Comparison of ENCODE assay signal across 8 cellular contexts in genomic region chr16:68022728-68023537, GRCh38. TPM values are rescaled to one million over a fixed set of nuclear protein-coding genes. Genes with fewer than 3 reads are reported as not detected.
DNase-seq lines count a peak whose midpoint lies in the region; ATAC-seq and TF ChIP-seq lines count a peak whose summit lies in the region.

TSS of gene DDX28 (minus strand) at chr16:68023232. CDS start at chr16:68023202, 30 bp downstream.
TSS of gene DUS2 (plus strand) at chr16:68023284. CDS start at chr16:68038024, 14,740 bp downstream.

- H3K4me3 ChIP-seq in AG04450 (ENCODE audit: low read depth, low read length) (peak within 1 kb of the TSS; percentile 98), cardiac fibroblast (replicated peaks in 1 of 2; ENCODE audit: low read depth in 2 of 2, low read length in 2 of 2) (peak within 1 kb of the TSS; percentile 80 to 93)

- TF ChIP-seq CTCF in AG04450 (IDR thresholded peaks at IDR 0.05; ENCODE audit: low read depth, low read length) (no peak), cardiac fibroblast (IDR thresholded peaks at IDR 0.05; ENCODE audit: low read depth, low read length) (no peak)

- CTCF ChIA-PET in AG04450 (lab: Charles Lee) = interaction anchor here (0.6 to 1.4 kb wide), 3 partner anchors 18 to 466 kb away, joined by 3 to 11 read pairs (median 3); no protein-coding TSS in a partner anchor

- no peaks in the 10 kb centered on the region for H3K27me3 ChIP-seq in AG04450 (ENCODE audit: control insufficient read depth, insufficient read depth, low read length)

- peak within 1 kb of the TSS; percentile 65 for H3K27ac ChIP-seq in AG04450 (ENCODE audit: low read depth, low read length)

- no peaks in the 10 kb centered on the region; the same call in 1 of the 2 replicates for H3K9me3 ChIP-seq in AG04450 (ENCODE audit: control insufficient read depth, insufficient read depth, low read length)

- ATAC-seq in GM18873 (IDR thresholded peaks at IDR 0.05; ENCODE audit: low FRiP score, unreplicated experiment) = peak; percentile 66
- ATAC-seq in HG03175 (IDR thresholded peaks at IDR 0.05; ENCODE audit: unreplicated experiment) = peak; percentile 87

- DNase-seq in AG04450 (ENCODE audit: low read depth, low spot score) (peak; percentile 79), NCI-H446 (lab: John Stamatoyannopoulos, UW) (peak; percentile 34 to 82), cardiac fibroblast (ENCODE audit: low read depth in 2 of 2) (peak; percentile 92 to 95), inferior parietal cortex (ENCODE audit: extremely low spot score) (peak; percentile 96), smooth muscle cell of the brain vasculature (ENCODE audit: low read depth, low spot score) (peak; percentile 86)
- DNase-seq in activated CD4-positive, CD25-positive, alpha-beta regulatory T cell (lab: John Stamatoyannopoulos, UW) = peak; percentile 82 to 86 (median 86)

- POLR2A ChIA-PET in AG04450 (lab: Yijun Ruan, JAX) = interaction anchor here (0.6 to 1.8 kb wide), 9 partner anchors 9 to 63 kb away, joined by 3 to 9 read pairs (median 4); partner anchors contain the start of genes DPEP3 and NFATC3

RNA-seq across cellular contexts. Expression of gene DDX28, which starts in this region (rescaled TPM):
- 7.6 and 8.1 TPM in 2 replicates for polyA plus RNA-seq in AG04450 (2011; rRNA removed)
- 6.3 and 7.9 TPM in 2 replicates for polyA minus RNA-seq in AG04450 (2011; rRNA and poly(A)+ RNA removed)

RNA-seq across cellular contexts. Expression of gene DUS2, which starts in this region (rescaled TPM):
- polyA plus RNA-seq in AG04450 (2011; rRNA removed) = 13.7 and 14.1 TPM in 2 replicates
- 21.4 and 25.0 TPM in 2 replicates for polyA minus RNA-seq in AG04450 (2011; rRNA and poly(A)+ RNA removed)

Comparison
In these comparisons a context has a peak if more than half of its experiments do, and no peak if none do; other contexts are left out.
1. Peak in every context shown above with its lines: DNase-seq, ATAC-seq, H3K4me3 ChIP-seq and H3K27ac ChIP-seq.